1 cellular context compared by ENCODE assay signal in genomic region chr11:33633251-33634003, GRCh38.
TF ChIP-seq lines count a peak whose summit lies in the region.

No MANE protein-coding gene starts in this region.

TF ChIP-seq in GM23338, 12 proteins besides CTCF, POLR2A, EP300 and RAD21:
- TF ChIP-seq REST (IDR thresholded peaks at IDR 0.05; ENCODE audit: unreplicated experiment) = no peak
- TF ChIP-seq ZNF331 (CRISPR knock-in tag; IDR thresholded peaks at IDR 0.05; ENCODE audit: low read depth) = no peak
- TF ChIP-seq ETS1 (IDR thresholded peaks at IDR 0.05) = no peak
- no peak for TF ChIP-seq JUNB (IDR thresholded peaks at IDR 0.05; ENCODE audit: unreplicated experiment)
- TF ChIP-seq ZNF114 (CRISPR knock-in tag; IDR thresholded peaks at IDR 0.05) = no peak
- TF ChIP-seq NANOG (IDR thresholded peaks at IDR 0.05; ENCODE audit: borderline replicate concordance) = no peak
- no peak for TF ChIP-seq STAT1 (IDR thresholded peaks at IDR 0.05; ENCODE audit: unreplicated experiment)
- no peak for TF ChIP-seq CREB1 (CRISPR knock-in tag; IDR thresholded peaks at IDR 0.05; ENCODE audit: low read depth)
- no peak for TF ChIP-seq POLR2AphosphoS5 (IDR thresholded peaks at IDR 0.05; ENCODE audit: low read depth)
- TF ChIP-seq EZH2phosphoT487 (IDR thresholded peaks at IDR 0.05; ENCODE audit: unreplicated experiment) = no peak
